1 cellular context compared by ENCODE assay signal in the genomic region with DNA sequence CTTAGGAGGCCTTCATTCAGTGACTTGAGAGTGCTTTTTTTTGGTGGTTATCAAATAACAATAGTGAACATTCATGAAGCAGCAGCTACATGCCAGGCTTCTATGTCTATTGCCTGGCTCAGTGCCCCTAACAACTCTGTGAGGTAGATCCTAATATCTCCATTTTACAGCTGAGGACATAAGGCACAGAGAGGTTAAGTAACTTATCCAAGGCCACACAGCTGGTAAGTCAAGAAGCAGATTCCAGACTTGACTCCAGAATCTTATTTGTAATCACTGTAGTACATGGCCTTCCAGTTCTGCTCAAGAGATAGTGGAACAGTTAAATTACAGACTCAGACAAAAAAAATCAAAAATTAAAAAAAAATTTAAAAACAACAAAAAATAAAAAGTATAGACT.
A peak's percentile ranks its signal among the peaks of the same experiment; 100 is the strongest.
TF ChIP-seq lines count a peak whose summit lies in the region.

No MANE protein-coding gene starts in this region.

TF ChIP-seq in HepG2, 621 proteins besides CTCF, POLR2A, EP300 and RAD21:
- TF ChIP-seq ZNF768 (CRISPR knock-in tag; IDR thresholded peaks at IDR 0.05), result peak; percentile 73; the same call in 1 of the 2 replicates
- TF ChIP-seq, protein P1, sequence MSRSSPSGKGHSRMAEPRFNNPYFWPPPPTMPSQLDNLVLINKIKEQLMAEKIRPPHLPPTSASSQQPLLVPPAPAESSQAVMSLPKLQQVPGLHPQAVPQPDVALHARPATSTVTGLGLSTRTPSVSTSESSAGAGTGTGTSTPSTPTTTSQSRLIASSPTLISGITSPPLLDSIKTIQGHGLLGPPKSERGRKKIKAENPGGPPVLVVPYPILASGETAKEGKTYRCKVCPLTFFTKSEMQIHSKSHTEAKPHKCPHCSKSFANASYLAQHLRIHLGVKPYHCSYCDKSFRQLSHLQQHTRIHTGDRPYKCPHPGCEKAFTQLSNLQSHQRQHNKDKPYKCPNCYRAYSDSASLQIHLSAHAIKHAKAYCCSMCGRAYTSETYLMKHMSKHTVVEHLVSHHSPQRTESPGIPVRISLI (CRISPR knock-in tag; IDR thresholded peaks at IDR 0.05; ENCODE audit: borderline replicate concordance), result no peak
